Comparison of ENCODE assay signal across 20 cellular contexts in the genomic region with DNA sequence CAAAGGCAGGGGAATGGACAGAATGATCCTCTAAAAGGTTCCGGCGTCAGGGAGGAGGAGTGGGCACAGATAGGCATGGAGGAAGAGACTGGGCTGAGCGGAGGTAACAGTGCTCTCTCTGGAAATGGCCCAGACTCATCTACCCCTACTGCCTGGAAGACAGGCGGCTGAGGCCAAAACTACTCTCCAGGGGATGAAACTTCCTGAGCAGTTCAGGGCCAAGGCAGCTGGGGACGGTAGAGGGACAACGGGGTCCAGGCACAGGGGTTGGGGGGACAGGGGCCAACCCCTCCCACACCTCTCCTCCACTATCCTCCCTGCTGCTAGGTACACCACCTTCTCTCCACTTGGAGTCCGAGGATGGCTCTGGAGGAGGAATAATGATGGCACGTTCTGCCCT.
DNase-seq lines count a peak whose midpoint lies in the region; ATAC-seq and TF ChIP-seq lines count a peak whose summit lies in the region.
"Had no signal": no experiment of that assay in that cellular context is flagged by ENCODE, and none has a peak within 500 bp of the region (broad histone marks: within the 10 kb centered on the region; RNA-seq: fewer than 3 reads in every experiment).

No MANE protein-coding gene starts in this region.

- no peaks in the 10 kb centered on the region for H3K27me3 ChIP-seq in adipocyte (replicated peaks; ENCODE audit: control insufficient read depth, insufficient read depth, low read length)
- no peaks in the 10 kb centered on the region for H3K27me3 ChIP-seq in esophagus muscularis mucosa
- no peaks in the 10 kb centered on the region for H3K27me3 ChIP-seq in muscle layer of duodenum (ENCODE audit: low read depth, low read length)
- no peaks in the 10 kb centered on the region for H3K27me3 ChIP-seq in thoracic aorta (replicated peaks; ENCODE audit: insufficient read depth)

- POLR2A ChIA-PET in HEK293T (lab: Yijun Ruan, JAX) = no interaction called here

- ATAC-seq in thoracic aorta (ENCODE audit: insufficient number of reproducible peaks, low FRiP score, low read depth) (no peak), HG03565 (IDR thresholded peaks at IDR 0.05; ENCODE audit: unreplicated experiment) (no peak)
- ATAC-seq: naive thymus-derived CD8-positive, alpha-beta T cell had no signal

- CTCF ChIA-PET in HEK293T (lab: Yijun Ruan, JAX) = no interaction called here

- DNase-seq in adipocyte (ENCODE audit: low read depth) = no peak
- DNase-seq in esophagus muscularis mucosa (ENCODE audit: extremely low spot score) = no peak
- no peak for DNase-seq in thoracic aorta (ENCODE audit: low spot score)
- DNase-seq in stimulated activated CD4-positive, alpha-beta T cell treated with anti-CD3 and anti-CD28 coated beads, Interleukin-4, amount 100 ng/mL, for 24 hours = no peak
- no peak for DNase-seq in HEK293T (ENCODE audit: extremely low spot score)
- no peak for DNase-seq in EL
- DNase-seq: ACHN; activated CD4-positive, alpha-beta T cell treated with anti-CD3 and anti-CD28 coated beads, Interleukin-2, amount 50 U/mL, for 4 hours; activated T-cell treated with anti-CD3 and anti-CD28 coated beads for 4 hours; amniotic stem cell; immature natural killer cell; naive thymus-derived CD8-positive, alpha-beta T cell; NCI-H1436 treated with DMSO at 0.1 percent for 48 hours; NCI-H2171; NCI-H526; RPMI8226; stimulated activated CD4-positive, alpha-beta T cell treated with anti-CD3 and anti-CD28 coated beads, Interleukin-2, amount 100 ng/mL, for 24 hours; stimulated activated naive CD4-positive, alpha-beta T cell treated with Interleukin-2 at 50 U/mL for 16 hours had no signal

- peak overlapping the region; percentile 89 to 98 (median 97) for H3K27ac ChIP-seq in esophagus muscularis mucosa (replicated peaks in 1 of 4)
- H3K27ac ChIP-seq in muscle layer of duodenum (ENCODE audit: low read length) = peak overlapping the region; percentile 53
- peak overlapping the region; percentile 96 to 100 for H3K27ac ChIP-seq in thoracic aorta

- TF ChIP-seq EP300 in esophagus muscularis mucosa (IDR thresholded peaks at IDR 0.05) = no peak

- H3K9me3 ChIP-seq in adipocyte (ENCODE audit: control insufficient read depth, low read length) (no peaks in the 10 kb centered on the region), esophagus muscularis mucosa (no peaks in the 10 kb centered on the region), muscle layer of duodenum (ENCODE audit: control insufficient read depth in 1 of 2, low read length in 2 of 2) (no peaks in the 10 kb centered on the region), thoracic aorta (no peaks in the 10 kb centered on the region)

- H3K4me1 ChIP-seq in adipocyte (ENCODE audit: control insufficient read depth, insufficient read depth, low read length) (peaks cover 79% of the 10 kb centered on the region), esophagus muscularis mucosa (peaks cover 99 to 100% (median 100%) of the 10 kb centered on the region in 4 donors), muscle layer of duodenum (ENCODE audit: control insufficient read depth in 1 of 2, insufficient read depth in 2 of 2, low read length in 2 of 2) (peaks cover 46 to 98% of the 10 kb centered on the region in 2 donors), thoracic aorta (ENCODE audit: control insufficient read depth in 1 of 2, low read depth in 2 of 2) (peaks cover 80 to 98% of the 10 kb centered on the region in 2 donors)

- WGBS in esophagus muscularis mucosa = 53% methylated on average over 8 of the region's 8 CpGs

- H3K9ac ChIP-seq in adipocyte (ENCODE audit: low read length) = peak overlapping the region; percentile 5

- intact Hi-C loops in esophagus muscularis mucosa (cut with DNase I) = no loop called here

- TF ChIP-seq CTCF in esophagus muscularis mucosa (IDR thresholded peaks at IDR 0.05) (no peak), thoracic aorta (IDR thresholded peaks at IDR 0.05) (no peak)

- H3K4me3 ChIP-seq in adipocyte (ENCODE audit: low read length) (no peak overlapping the region), esophagus muscularis mucosa (no peak overlapping the region), muscle layer of duodenum (ENCODE audit: low read depth in 1 of 2, low read length in 2 of 2) (no peak overlapping the region), thoracic aorta (no peak overlapping the region)

- H3K36me3 ChIP-seq in adipocyte (ENCODE audit: control insufficient read depth, insufficient read depth, low read length, severe bottlenecking) (peaks cover 42% of the 10 kb centered on the region), esophagus muscularis mucosa (peaks cover 0 to 20% (median 13%) of the 10 kb centered on the region in 4 donors), muscle layer of duodenum (ENCODE audit: control insufficient read depth in 1 of 2, insufficient read depth in 2 of 2, low read length in 2 of 2) (peaks cover 0 to 3% of the 10 kb centered on the region in 2 donors), thoracic aorta (peaks cover 13% of the 10 kb centered on the region)

- no peak for TF ChIP-seq POLR2A in esophagus muscularis mucosa (IDR thresholded peaks at IDR 0.05; ENCODE audit: low read depth)

TF ChIP-seq in HEK293T, 16 proteins besides CTCF, POLR2A, EP300 and RAD21:
- TF ChIP-seq CTBP1 (IDR thresholded peaks at IDR 0.05; ENCODE audit: borderline replicate concordance) = no peak
- TF ChIP-seq BHLHE40 (IDR thresholded peaks at IDR 0.05; ENCODE audit: borderline replicate concordance) = no peak
- no peak for TF ChIP-seq SUZ12 (IDR thresholded peaks at IDR 0.05)
- TF ChIP-seq FOXK2 (IDR thresholded peaks at IDR 0.05) = no peak
- no peak for TF ChIP-seq ELF4 (IDR thresholded peaks at IDR 0.05)
- TF ChIP-seq, protein P1, sequence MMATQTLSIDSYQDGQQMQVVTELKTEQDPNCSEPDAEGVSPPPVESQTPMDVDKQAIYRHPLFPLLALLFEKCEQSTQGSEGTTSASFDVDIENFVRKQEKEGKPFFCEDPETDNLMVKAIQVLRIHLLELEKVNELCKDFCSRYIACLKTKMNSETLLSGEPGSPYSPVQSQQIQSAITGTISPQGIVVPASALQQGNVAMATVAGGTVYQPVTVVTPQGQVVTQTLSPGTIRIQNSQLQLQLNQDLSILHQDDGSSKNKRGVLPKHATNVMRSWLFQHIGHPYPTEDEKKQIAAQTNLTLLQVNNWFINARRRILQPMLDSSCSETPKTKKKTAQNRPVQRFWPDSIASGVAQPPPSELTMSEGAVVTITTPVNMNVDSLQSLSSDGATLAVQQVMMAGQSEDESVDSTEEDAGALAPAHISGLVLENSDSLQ (IDR thresholded peaks at IDR 0.05) = no peak
- no peak for TF ChIP-seq ARNT (IDR thresholded peaks at IDR 0.05)
- no peak for TF ChIP-seq TARDBP (IDR thresholded peaks at IDR 0.05)
- no peak for TF ChIP-seq HDGF (IDR thresholded peaks at IDR 0.05; ENCODE audit: borderline replicate concordance)
- TF ChIP-seq NFRKB (IDR thresholded peaks at IDR 0.05) = no peak
- TF ChIP-seq L3MBTL2 (conservative IDR thresholded peaks at IDR 0.05) = no peak
- no peak for TF ChIP-seq ZNF384 (IDR thresholded peaks at IDR 0.05)
